Comparison of ENCODE assay signal across 9 cellular contexts in genomic region chr15:89367485-89368451, GRCh38. TPM values are rescaled to one million over a fixed set of nuclear protein-coding genes. Genes with fewer than 3 reads are reported as not detected.
DNase-seq lines count a peak whose midpoint lies in the region; ATAC-seq, FAIRE-seq and TF ChIP-seq lines count a peak whose summit lies in the region.
"Had no signal": no experiment of that assay in that cellular context is flagged by ENCODE, and none has a peak within 500 bp of the region (broad histone marks: within the 10 kb centered on the region; RNA-seq: fewer than 3 reads in every experiment).

No MANE protein-coding gene starts in this region.

- no peaks in the 10 kb centered on the region for H3K9me3 Mint-ChIP-seq in endothelial cell (ENCODE audit: unreplicated experiment)

- intact Hi-C loops in left colon (cut with DNase I, micrococcal nuclease), result no loop called here

- no peak overlapping the region for H3K27ac Mint-ChIP-seq in endothelial cell (ENCODE audit: unreplicated experiment)

- H3K4me1 Mint-ChIP-seq in endothelial cell (ENCODE audit: unreplicated experiment), result no peaks in the 10 kb centered on the region

- in situ Hi-C loops in GM13977 (cut with MboI; ENCODE audit: low pct_unique_long_range_greater_than_20kb, low sequenced_read_pairs, unreplicated experiment), result no loop called here

- H3K27ac ChIP-seq in A549, result peak overlapping the region; percentile 32 to 62; a peak in 4 of 6 replicates

- 16% methylated on average over 84 of the region's 90 CpGs for WGBS in A549 (ENCODE audit: missing lambda C conversion rate)

- no peak for TF ChIP-seq RAD21 in A549 (conservative IDR thresholded peaks at IDR 0.05 in 1 of 2, IDR thresholded peaks at IDR 0.05 in 1 of 2)

- CTCF ChIA-PET in A549 (lab: Yijun Ruan, JAX), result interaction anchor here (0.6 to 17.1 kb wide), 9 partner anchors 10 to 293 kb away, joined by 3 to 494 read pairs (median 6); no protein-coding TSS in a partner anchor

- peaks cover 9% of the 10 kb centered on the region; the same call in 2 of the 3 replicates for H3K4me1 ChIP-seq in A549

- H3K4me3 Mint-ChIP-seq in endothelial cell (ENCODE audit: unreplicated experiment), result no peak overlapping the region

- H3K4me3 ChIP-seq in A549 (peak overlapping the region; percentile 53), iPS-18c (ENCODE audit: insufficient read depth, low read depth, low read length) (peak overlapping the region; percentile 41)

- peak; percentile 20 to 70; a peak in 4 of 6 replicates for ATAC-seq in A549
- ATAC-seq in GM21360 (IDR thresholded peaks at IDR 0.05; ENCODE audit: unreplicated experiment), result no peak
- ATAC-seq in left colon, result no peak

- DNase-seq in A549 (ENCODE audit: low read depth in 1 of 2, low spot score in 1 of 2) (peak; percentile 64 to 78), GM13977 (ENCODE audit: low spot score) (peak; percentile 44), SW 1271 (lab: John Stamatoyannopoulos, UW) (peak; percentile 52 to 81), left colon (no peak), EL (no peak), endothelial cell (ENCODE audit: low spot score) (no peak)

- POLR2A ChIA-PET in A549 (lab: Yijun Ruan, JAX), result no interaction called here

- no peak for TF ChIP-seq EP300 in A549 (IDR thresholded peaks at IDR 0.05)

- H3K27me3 Mint-ChIP-seq in endothelial cell (ENCODE audit: unreplicated experiment), result peaks cover 44% of the 10 kb centered on the region

- H3K36me3 Mint-ChIP-seq in endothelial cell (ENCODE audit: low read depth, unreplicated experiment), result peaks cover 4% of the 10 kb centered on the region

- no peak for TF ChIP-seq CTCF in A549 (IDR thresholded peaks at IDR 0.05)
- TF ChIP-seq CTCF in GM13977 (IDR thresholded peaks at IDR 0.05; ENCODE audit: extremely low read depth, insufficient read depth, missing control alignments), result no peak
- TF ChIP-seq CTCF in endothelial cell (IDR thresholded peaks at IDR 0.05; ENCODE audit: unreplicated experiment), result no peak

- no peaks in the 10 kb centered on the region for H3K9me3 ChIP-seq in A549
- peaks cover 8% of the 10 kb centered on the region for H3K9me3 ChIP-seq in iPS-18c (ENCODE audit: control insufficient read depth, insufficient read depth, low read length)

- H3K4me2 ChIP-seq in A549, result peak overlapping the region; percentile 95

- FAIRE-seq in A549 (lab: Jason Lieb, UNC), result no peak
- FAIRE-seq: keratinocyte had no signal

- TF ChIP-seq POLR2A in A549 (IDR thresholded peaks at IDR 0.05; ENCODE audit: low read length), result no peak

TF ChIP-seq in A549, 52 proteins besides CTCF, POLR2A, EP300 and RAD21:
- TF ChIP-seq MAZ (IDR thresholded peaks at IDR 0.05; ENCODE audit: borderline replicate concordance, low read depth, low read length) (no peak), HOXB5 (CRISPR knock-in tag; IDR thresholded peaks at IDR 0.05) (0 out of 2 replicates have a peak, but pooled peaks have one; percentile 42), RCOR1 (IDR thresholded peaks at IDR 0.05; ENCODE audit: low read depth, low read length) (no peak), CHD4 (IDR thresholded peaks at IDR 0.05; ENCODE audit: borderline replicate concordance) (no peak), MYC (IDR thresholded peaks at IDR 0.05; ENCODE audit: borderline replicate concordance, low read length) (no peak), RARB (CRISPR knock-in tag; IDR thresholded peaks at IDR 0.05) (no peak), MAFK (IDR thresholded peaks at IDR 0.05; ENCODE audit: partially characterized antibody) (no peak), HOXA7 (CRISPR knock-in tag; IDR thresholded peaks at IDR 0.05) (no peak), CEBPB (IDR thresholded peaks at IDR 0.05) (no peak), PHF8 (IDR thresholded peaks at IDR 0.05; ENCODE audit: borderline replicate concordance, low read depth) (peak; percentile 20; the same call in 1 of the 2 replicates), HDAC2 (IDR thresholded peaks at IDR 0.05) (no peak), HOXB13 (CRISPR knock-in tag; IDR thresholded peaks at IDR 0.05; ENCODE audit: low read depth) (no peak), HMGXB4 (CRISPR knock-in tag; IDR thresholded peaks at IDR 0.05; ENCODE audit: borderline replicate concordance) (no peak), SREBF2 (IDR thresholded peaks at IDR 0.05) (no peak), TFCP2L1 (CRISPR knock-in tag; IDR thresholded peaks at IDR 0.05) (no peak), RNF2 (IDR thresholded peaks at IDR 0.05; ENCODE audit: borderline replicate concordance, low read depth) (peak; percentile 55; the same call in 1 of the 2 replicates)
- TF ChIP-seq, protein P1, sequence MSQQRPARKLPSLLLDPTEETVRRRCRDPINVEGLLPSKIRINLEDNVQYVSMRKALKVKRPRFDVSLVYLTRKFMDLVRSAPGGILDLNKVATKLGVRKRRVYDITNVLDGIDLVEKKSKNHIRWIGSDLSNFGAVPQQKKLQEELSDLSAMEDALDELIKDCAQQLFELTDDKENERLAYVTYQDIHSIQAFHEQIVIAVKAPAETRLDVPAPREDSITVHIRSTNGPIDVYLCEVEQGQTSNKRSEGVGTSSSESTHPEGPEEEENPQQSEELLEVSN (IDR thresholded peaks at IDR 0.05; ENCODE audit: borderline replicate concordance, low read depth), result peak; percentile 89
- TF ChIP-seq, protein P2, sequence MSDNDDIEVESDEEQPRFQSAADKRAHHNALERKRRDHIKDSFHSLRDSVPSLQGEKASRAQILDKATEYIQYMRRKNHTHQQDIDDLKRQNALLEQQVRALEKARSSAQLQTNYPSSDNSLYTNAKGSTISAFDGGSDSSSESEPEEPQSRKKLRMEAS (IDR thresholded peaks at IDR 0.05), result peak; percentile 81

RNA-seq across cellular contexts. Expression of gene POLG, which starts 33.1 kb away (rescaled TPM):
- polyA plus RNA-seq in A549 (2011; rRNA removed) (24.1 and 34.0 TPM in 2 replicates), A549 (2017; fragmentation: RNase III; extraction: RNeasy Plus Mini Kit Qiagen cat#74134 plus additional on column Dnase treatment) (47.8 to 50.2 TPM (median 50.0 TPM) in 3 replicates)
- polyA plus RNA-seq in A549 (2012; cell fraction: cytosol; rRNA removed), result 34.4 and 38.1 TPM in 2 replicates
- polyA plus RNA-seq in A549 (2012; cell fraction: nucleus; rRNA removed), result 159 and 165 TPM in 2 replicates
- 46.5 and 54.1 TPM in 2 replicates for polyA minus RNA-seq in A549 (2011; rRNA and poly(A)+ RNA removed)
- total RNA-seq in left colon (10 to 100 TPM; 70.3 to 71.0 TPM), endothelial cell (ENCODE audit: unreplicated experiment) (64.5 TPM)

Comparison
In these comparisons a context has a peak if more than half of its experiments do, and no peak if none do; other contexts are left out.
1. ATAC-seq: peak in A549 (2 of 2); none in GM21360 (single experiment) and left colon (single experiment).
2. DNase-seq: peak in A549 (2 of 2), GM13977 (single experiment) and SW 1271 (2 of 2); none in left colon (0 of 2), EL (single experiment) and endothelial cell (single experiment).